ENCODE assay signal across 8 cellular contexts in genomic region chr1:220281159-220281574, GRCh38. TPM values are rescaled to one million over a fixed set of nuclear protein-coding genes. Genes with fewer than 3 reads are reported as not detected.
A peak's percentile ranks its signal among the peaks of the same experiment; 100 is the strongest.
DNase-seq lines count a peak whose midpoint lies in the region; ATAC-seq and TF ChIP-seq lines count a peak whose summit lies in the region.

No MANE protein-coding gene starts in this region.

- no peak for ATAC-seq in CD8-positive, alpha-beta T cell
- peak; percentile 82 for ATAC-seq in foreskin keratinocyte
- ATAC-seq in HG03039 (IDR thresholded peaks at IDR 0.05; ENCODE audit: unreplicated experiment): no peak
- no peak for ATAC-seq in GM18511 (IDR thresholded peaks at IDR 0.05; ENCODE audit: unreplicated experiment)

- H3K4me2 ChIP-seq in GM23248 (ENCODE audit: unreplicated experiment) (no peak overlapping the region), PC-9 (no peak overlapping the region)

- TF ChIP-seq CTCF in CD8-positive, alpha-beta T cell (IDR thresholded peaks at IDR 0.05): peak; percentile 16
- TF ChIP-seq CTCF in PC-9 (conservative IDR thresholded peaks at IDR 0.05) (peak; percentile 84), foreskin keratinocyte (conservative IDR thresholded peaks at IDR 0.05) (peak; percentile 83)

- H3K4me3 ChIP-seq in CD8-positive, alpha-beta T cell (ENCODE audit: low read depth, low read length): no peak overlapping the region
- no peak overlapping the region for H3K4me3 ChIP-seq in GM23248
- no peak overlapping the region for H3K4me3 ChIP-seq in PC-9

- no peaks in the 10 kb centered on the region for H3K9me3 Mint-ChIP-seq in CD8-positive, alpha-beta T cell

- no peaks in the 10 kb centered on the region for H3K36me3 ChIP-seq in CD8-positive, alpha-beta T cell (ENCODE audit: insufficient read depth, low read length)
- no peaks in the 10 kb centered on the region for H3K36me3 ChIP-seq in GM23248 (ENCODE audit: low read depth)
- no peaks in the 10 kb centered on the region for H3K36me3 ChIP-seq in PC-9 (ENCODE audit: low read depth)

- H3K9ac ChIP-seq in GM23248: no peak overlapping the region

- no peak for DNase-seq in CD8-positive, alpha-beta T cell
- peak; percentile 48 for DNase-seq in GM23248
- DNase-seq in PC-9: peak in 1 of 2 experiments; percentile 64
- peak; percentile 18 to 54 for DNase-seq in foreskin keratinocyte
- DNase-seq in central memory CD4-positive, alpha-beta T cell: no peak
- no peak for DNase-seq in stimulated activated CD8-positive, alpha-beta memory T cell treated with anti-CD3 and anti-CD28 coated beads, Interleukin-4, amount 100 ng/mL, for 48 hours

- H3F3A ChIP-seq in GM23248 (ENCODE audit: insufficient read depth) (no peaks in the 10 kb centered on the region), PC-9 (ENCODE audit: insufficient read depth, low read depth) (no peaks in the 10 kb centered on the region)

- intact Hi-C loops in CD8-positive, alpha-beta T cell (cut with DNase I, micrococcal nuclease): no loop called here
- intact Hi-C loops in PC-9 (cut with micrococcal nuclease; ENCODE audit: unreplicated experiment): loop anchor here (1.0 to 2.0 kb wide), 4 partner anchors 400 to 522 kb away; no protein-coding TSS in a partner anchor

- no peaks in the 10 kb centered on the region for H3K4me1 ChIP-seq in CD8-positive, alpha-beta T cell (ENCODE audit: insufficient read depth, low read length)
- no peaks in the 10 kb centered on the region for H3K4me1 ChIP-seq in GM23248 (ENCODE audit: insufficient read depth)
- no peaks in the 10 kb centered on the region for H3K4me1 ChIP-seq in PC-9 (replicated peaks; ENCODE audit: insufficient read depth)
- H3K4me1 ChIP-seq in foreskin keratinocyte: no peaks in the 10 kb centered on the region

- peaks cover 6% of the 10 kb centered on the region for H3K27me3 Mint-ChIP-seq in CD8-positive, alpha-beta T cell (ENCODE audit: low read depth)

- no peaks in the 10 kb centered on the region for H3K79me2 ChIP-seq in GM23248 (ENCODE audit: insufficient read depth)
- H3K79me2 ChIP-seq in PC-9 (ENCODE audit: low read depth): no peaks in the 10 kb centered on the region

- no peaks in the 10 kb centered on the region for H3K36me3 Mint-ChIP-seq in CD8-positive, alpha-beta T cell

- POLR2A ChIA-PET in CD8-positive, alpha-beta T cell (lab: Charles Lee): no interaction called here
- POLR2A ChIA-PET in PC-9 (lab: Charles Lee; ENCODE audit: unreplicated experiment): no interaction called here

- no peaks in the 10 kb centered on the region for H3K27me3 ChIP-seq in CD8-positive, alpha-beta T cell (ENCODE audit: insufficient read depth, low read length)
- H3K27me3 ChIP-seq in GM23248 (replicated peaks; ENCODE audit: insufficient read depth) (no peaks in the 10 kb centered on the region; the same call in 1 of the 2 replicates), PC-9 (ENCODE audit: insufficient read depth, low read depth) (no peaks in the 10 kb centered on the region), foreskin keratinocyte (peaks cover 14% of the 10 kb centered on the region)

- WGBS in GM23248 (ENCODE audit: low coverage in 1 of 2, low lambda C conversion rate in 2 of 2, missing lambda C conversion rate in 2 of 2), 2 experiments: 94 to 96% methylated on average over 2 of the region's 2 CpGs

- no peaks in the 10 kb centered on the region for H3K4me1 Mint-ChIP-seq in CD8-positive, alpha-beta T cell (ENCODE audit: low read depth)

- H3K9me2 ChIP-seq in GM23248 (ENCODE audit: insufficient read depth): no peaks in the 10 kb centered on the region
- H3K9me2 ChIP-seq in PC-9 (ENCODE audit: insufficient read depth): no peaks in the 10 kb centered on the region

- BruUV-seq in PC-9 (replicated peaks; lab: Mats Ljungman, UMichigan): no TSS peak

- H2AFZ ChIP-seq in GM23248: no peak overlapping the region
- no peak overlapping the region for H2AFZ ChIP-seq in PC-9

- no peak overlapping the region for H3K4me3 Mint-ChIP-seq in CD8-positive, alpha-beta T cell

- no peaks in the 10 kb centered on the region for H3K9me3 ChIP-seq in CD8-positive, alpha-beta T cell (ENCODE audit: low read length)
- H3K9me3 ChIP-seq in GM23248 (ENCODE audit: low read depth) (no peaks in the 10 kb centered on the region), PC-9 (ENCODE audit: insufficient read depth, low read depth) (no peaks in the 10 kb centered on the region)

- H3K27ac Mint-ChIP-seq in CD8-positive, alpha-beta T cell: no peak overlapping the region

- CTCF ChIA-PET in CD8-positive, alpha-beta T cell (lab: Charles Lee): no interaction called here
- CTCF ChIA-PET in PC-9 (lab: Charles Lee): interaction anchor here (0.6 to 1.6 kb wide), 13 partner anchors 9 to 609 kb away, joined by 3 to 7 read pairs (median 4); partner anchors contain the start of gene MTARC1

- no peaks in the 10 kb centered on the region for H4K20me1 ChIP-seq in GM23248 (ENCODE audit: insufficient read depth)
- no peaks in the 10 kb centered on the region for H4K20me1 ChIP-seq in PC-9 (ENCODE audit: insufficient read depth)

- no peak overlapping the region for H3K27ac ChIP-seq in CD8-positive, alpha-beta T cell (ENCODE audit: low read depth, low read length)
- H3K27ac ChIP-seq in GM23248: no peak overlapping the region
- H3K27ac ChIP-seq in PC-9: no peak overlapping the region
- no peak overlapping the region for H3K27ac ChIP-seq in foreskin keratinocyte

- in situ Hi-C loops in GM23248 (cut with MboI): loop anchor here (10.0 kb wide), 1 partner anchor 494 kb away; no protein-coding TSS in a partner anchor

RNA-seq across cellular contexts. Expression of gene RAB3GAP2, which starts 8.9 kb away (rescaled TPM):
- total RNA-seq in CD8-positive, alpha-beta T cell: 10 to 100 TPM; 34.3 to 34.6 TPM
- total RNA-seq in GM23248 (2014; rRNA removed; shearing (Covaris generic)): 22.6 and 24.4 TPM in 2 replicates
- polyA plus RNA-seq in GM23248 (2016; fragmentation: Nextera tagmentation; extraction: Ambion mirVana): 14.5 and 15.8 TPM in 2 replicates
- 48.8 and 51.0 TPM in 2 replicates for total RNA-seq in PC-9 (2021)
- 27.1 and 32.0 TPM in 2 replicates for total RNA-seq in foreskin keratinocyte
- 6.3 and 7.5 TPM in 2 replicates for polyA plus RNA-seq in foreskin keratinocyte

Comparison
In these comparisons a context has a peak if more than half of its experiments do, and no peak if none do; other contexts are left out.
1. DNase-seq: peak in GM23248 (single experiment) and foreskin keratinocyte (2 of 2); none in CD8-positive, alpha-beta T cell (0 of 7), central memory CD4-positive, alpha-beta T cell (single experiment) and stimulated activated CD8-positive, alpha-beta memory T cell treated with anti-CD3 and anti-CD28 coated beads, Interleukin-4, amount 100 ng/mL, for 48 hours (single experiment).
2. CTCF ChIP-seq: peak in every context shown above with its lines; median percentile 84 in PC-9; 83 in foreskin keratinocyte; 16 in CD8-positive, alpha-beta T cell.